Comparison of ENCODE assay signal across 10 cellular contexts in the genomic region with DNA sequence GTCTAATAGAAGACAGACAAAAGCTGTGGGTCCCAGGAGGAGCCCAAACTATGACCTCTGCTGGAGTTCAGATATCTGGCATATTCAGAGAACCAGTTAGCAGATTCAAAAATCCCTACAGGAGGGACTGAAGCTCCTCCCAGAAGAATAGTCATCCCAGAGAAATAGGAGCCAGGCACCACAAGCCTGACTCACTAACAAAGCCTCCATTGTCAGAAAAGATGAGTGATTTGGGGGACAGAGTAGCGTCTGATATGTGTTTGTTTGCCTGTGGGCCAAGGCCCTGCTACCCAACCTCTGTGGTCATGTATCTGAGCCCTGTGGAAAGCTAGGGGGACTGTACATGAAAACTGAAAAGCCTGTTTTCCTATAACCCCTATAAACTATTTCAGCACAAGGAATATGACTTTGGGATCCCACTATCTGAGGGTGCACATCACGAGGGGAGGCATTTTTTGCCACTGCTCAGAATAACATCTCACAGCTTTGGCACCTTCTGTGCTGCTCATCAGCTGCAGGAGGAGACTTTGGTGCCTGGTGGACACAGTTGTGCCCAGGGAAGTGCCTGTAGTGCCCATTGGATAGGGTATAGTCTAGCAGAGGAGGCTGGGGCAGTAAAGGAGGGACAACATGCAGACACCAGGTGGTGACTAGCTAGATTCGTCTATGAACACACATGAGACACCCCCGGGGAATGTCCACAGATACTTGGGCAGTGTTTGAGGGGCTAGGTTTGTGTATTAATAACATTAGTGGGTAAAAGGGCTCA. TPM values are rescaled to one million over a fixed set of nuclear protein-coding genes. Genes with fewer than 3 reads are reported as not detected.
DNase-seq lines count a peak whose midpoint lies in the region; ATAC-seq and TF ChIP-seq lines count a peak whose summit lies in the region.
"Had no signal": no experiment of that assay in that cellular context is flagged by ENCODE, and none has a peak within 500 bp of the region (broad histone marks: within the 10 kb centered on the region; RNA-seq: fewer than 3 reads in every experiment).

No MANE protein-coding gene starts in this region.

- H4K20me1 ChIP-seq in hepatocyte (ENCODE audit: insufficient read depth, poor library complexity, severe bottlenecking), result no peaks in the 10 kb centered on the region
- no peaks in the 10 kb centered on the region for H4K20me1 ChIP-seq in OCI-LY7 (ENCODE audit: insufficient read depth, low read length)

- in situ Hi-C loops in brain microvascular endothelial cell (cut with HindIII; ENCODE audit: low pct_ligation_motif_present, low sequenced_read_pairs), result no loop called here

- H3K4me2 ChIP-seq in hepatocyte (no peak overlapping the region), OCI-LY7 (ENCODE audit: low read length) (no peak overlapping the region)

- H2AFZ ChIP-seq in hepatocyte, result no peak overlapping the region
- no peak overlapping the region for H2AFZ ChIP-seq in OCI-LY7 (ENCODE audit: low read length)

- POLR2A ChIA-PET in OCI-LY7 (lab: Charles Lee), result no interaction called here

- no TSS peak for BruUV-seq in OCI-LY7 (replicated peaks; lab: Mats Ljungman, UMichigan)

- H3K36me3 ChIP-seq in brain microvascular endothelial cell (replicated peaks) (no peaks in the 10 kb centered on the region), hepatocyte (replicated peaks; ENCODE audit: insufficient read depth, low read depth) (no peaks in the 10 kb centered on the region), OCI-LY7 (ENCODE audit: insufficient read depth, low read length) (no peaks in the 10 kb centered on the region)

- no peak for TF ChIP-seq CTCF in brain microvascular endothelial cell (IDR thresholded peaks at IDR 0.05; ENCODE audit: low read depth, low read length, missing control alignments)
- no peak for TF ChIP-seq CTCF in hepatocyte (IDR thresholded peaks at IDR 0.05; ENCODE audit: poor library complexity)
- no peak for TF ChIP-seq CTCF in OCI-LY7 (conservative IDR thresholded peaks at IDR 0.05; ENCODE audit: low read length)

- peaks cover 28% of the 10 kb centered on the region for H3K27me3 Mint-ChIP-seq in T-helper 17 cell

- H3K9me3 ChIP-seq in hepatocyte (ENCODE audit: low read depth) (no peaks in the 10 kb centered on the region), T-helper 17 cell (ENCODE audit: control insufficient read depth, low read length, poor library complexity, severe bottlenecking) (no peaks in the 10 kb centered on the region), OCI-LY7 (ENCODE audit: low read length) (no peaks in the 10 kb centered on the region)

- H3K27ac ChIP-seq in brain microvascular endothelial cell (peak overlapping the region; percentile 96), hepatocyte (peak overlapping the region; percentile 63), OCI-LY7 (ENCODE audit: low read depth, low read length, poor library complexity, severe bottlenecking) (no peak overlapping the region)

- no peak for ATAC-seq in T-helper 17 cell
- ATAC-seq in GM19023 (IDR thresholded peaks at IDR 0.05; ENCODE audit: unreplicated experiment), result no peak

- H3K36me3 Mint-ChIP-seq in T-helper 17 cell (ENCODE audit: low read depth), result peaks cover 2% of the 10 kb centered on the region

- DNase-seq in HS-27A (ENCODE audit: low read depth) (peak; percentile 87), brain microvascular endothelial cell (peak; percentile 90), hepatocyte (ENCODE audit: low spot score) (peak; percentile 38), stromal cell of bone marrow (ENCODE audit: low read depth) (peak; percentile 89), T-helper 17 cell (no peak), NCI-H187 (lab: John Stamatoyannopoulos, UW) (no peak), OCI-LY7 (ENCODE audit: low spot score) (no peak)
- DNase-seq: effector CD8-positive, alpha-beta T cell; nephron progenitor cell had no signal

- H3K9me2 ChIP-seq in hepatocyte (replicated peaks; ENCODE audit: insufficient read depth) (no peaks in the 10 kb centered on the region), OCI-LY7 (ENCODE audit: insufficient read depth, low read length) (no peaks in the 10 kb centered on the region)

- H3K4me3 ChIP-seq in brain microvascular endothelial cell (ENCODE audit: low read depth, low read length), result no peak overlapping the region
- H3K4me3 ChIP-seq in hepatocyte, result no peak overlapping the region
- H3K4me3 ChIP-seq in OCI-LY7 (ENCODE audit: low read depth, low read length, poor library complexity, severe bottlenecking), result no peak overlapping the region

- H3K79me2 ChIP-seq in hepatocyte, result no peaks in the 10 kb centered on the region
- no peaks in the 10 kb centered on the region for H3K79me2 ChIP-seq in OCI-LY7 (ENCODE audit: insufficient read depth, low read depth, low read length)

- CTCF ChIA-PET in OCI-LY7 (lab: Charles Lee; ENCODE audit: unreplicated experiment), result no interaction called here

- H3K4me1 ChIP-seq in hepatocyte (ENCODE audit: insufficient read depth) (peaks cover 4% of the 10 kb centered on the region), OCI-LY7 (ENCODE audit: insufficient read depth, low read length, poor library complexity, severe bottlenecking) (no peaks in the 10 kb centered on the region)

- 64% methylated on average over 4 of the region's 4 CpGs for WGBS in hepatocyte (ENCODE audit: low lambda C conversion rate, missing lambda C conversion rate)

- no peak overlapping the region for H3K27ac Mint-ChIP-seq in T-helper 17 cell
- H3K27ac Mint-ChIP-seq: nephron progenitor cell had no signal

- H3K27me3 ChIP-seq in brain microvascular endothelial cell (replicated peaks) (no peaks in the 10 kb centered on the region), hepatocyte (no peaks in the 10 kb centered on the region)

- intact Hi-C loops in OCI-LY7 (cut with micrococcal nuclease; ENCODE audit: unreplicated experiment), result no loop called here

- H3K4me1 Mint-ChIP-seq in T-helper 17 cell, result no peaks in the 10 kb centered on the region
- H3K4me1 Mint-ChIP-seq: nephron progenitor cell had no signal

- H3K4me3 Mint-ChIP-seq in T-helper 17 cell, result no peak overlapping the region
- H3K4me3 Mint-ChIP-seq: nephron progenitor cell had no signal

RNA-seq across cellular contexts. Expression of gene LARP6, which starts 9.7 kb away (rescaled TPM):
- total RNA-seq in hepatocyte (31.9 and 45.9 TPM in 2 replicates), T-helper 17 cell (under 1 TPM in 1 of 2 donors, not detected in 1; 0.35 TPM), OCI-LY7 (2022) (not detected in 2 replicates)
- 50.0 and 55.9 TPM in 2 replicates for polyA plus RNA-seq in hepatocyte
- total RNA-seq in OCI-LY7 (2014; rRNA removed; shearing (Covaris generic)), result not detected in 2 replicates

RNA-seq across cellular contexts. Expression of gene THAP10, which starts 28.6 kb away (rescaled TPM):
- total RNA-seq in hepatocyte (3.0 TPM in 2 replicates), T-helper 17 cell (1 to 10 TPM; 1.1 to 1.2 TPM), OCI-LY7 (2022) (not detected in 2 replicates)
- polyA plus RNA-seq in hepatocyte, result 2.1 and 3.8 TPM in 2 replicates
- total RNA-seq in OCI-LY7 (2014; rRNA removed; shearing (Covaris generic)), result not detected in 2 replicates

RNA-seq across cellular contexts. Expression of gene LRRC49, which starts 29.0 kb away (rescaled TPM):
- total RNA-seq in hepatocyte (7.8 and 11.6 TPM in 2 replicates), T-helper 17 cell (1 to 10 TPM; 5.2 to 6.9 TPM), OCI-LY7 (2022) (not detected in 2 replicates)
- polyA plus RNA-seq in hepatocyte, result 1.4 and 1.9 TPM in 2 replicates
- not detected in 2 replicates for total RNA-seq in OCI-LY7 (2014; rRNA removed; shearing (Covaris generic))

Comparison
In these comparisons a context has a peak if more than half of its experiments do, and no peak if none do; other contexts are left out.
1. DNase-seq: peak in HS-27A (single experiment), brain microvascular endothelial cell (single experiment), hepatocyte (single experiment) and stromal cell of bone marrow (single experiment); none in T-helper 17 cell (0 of 3), NCI-H187 (0 of 2) and OCI-LY7 (single experiment).
2. RNA of gene LARP6, which starts 9.7 kb away (total RNA-seq): 31.9 to 45.9 TPM in hepatocyte; 0.35 TPM in T-helper 17 cell and not detected in OCI-LY7; every median in the first group is over 10 times any median in the second.